ENCODE assay signal across 8 cellular contexts in the genomic region with DNA sequence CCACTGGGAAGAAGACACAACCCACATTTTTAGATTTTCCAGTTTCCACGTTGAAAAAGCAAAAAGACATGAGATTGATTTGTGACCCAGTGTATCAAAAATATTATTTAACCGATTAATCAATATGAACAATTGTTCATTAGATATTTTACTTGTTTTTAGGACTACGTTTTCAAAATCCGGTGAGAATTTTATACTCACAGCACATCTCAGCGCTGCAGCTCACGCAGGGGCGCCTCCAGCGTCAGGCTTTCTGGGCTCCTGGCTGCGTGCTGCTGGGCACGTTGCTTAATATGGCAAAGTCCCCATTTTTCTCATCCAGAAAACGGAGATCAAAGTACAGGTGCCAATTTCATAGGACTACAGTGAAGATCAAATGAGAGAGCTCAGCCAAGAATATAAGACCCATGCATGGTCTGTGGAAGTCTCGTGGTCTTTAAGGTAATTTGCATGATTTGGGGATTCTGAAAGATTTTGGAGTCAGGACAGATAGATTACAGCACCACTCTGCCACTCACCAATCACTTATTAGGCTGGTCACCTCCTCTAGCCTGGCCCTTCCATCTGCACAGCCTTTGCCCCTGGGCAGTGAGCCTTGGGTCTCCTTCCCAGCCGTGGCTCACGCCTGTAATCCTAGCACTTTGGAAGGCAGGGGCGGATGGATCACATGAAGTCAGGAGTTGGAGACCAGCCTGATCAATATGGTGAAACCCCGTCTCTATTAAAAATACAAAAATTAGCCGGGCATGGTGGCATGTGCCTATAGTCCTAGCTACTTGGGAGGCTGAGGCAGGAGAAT. TPM values are rescaled to one million over a fixed set of nuclear protein-coding genes. Genes with fewer than 3 reads are reported as not detected.
DNase-seq lines count a peak whose midpoint lies in the region; ATAC-seq and TF ChIP-seq lines count a peak whose summit lies in the region.

No MANE protein-coding gene starts in this region.

- H3K9me3 Mint-ChIP-seq in endothelial cell (ENCODE audit: unreplicated experiment) = no peaks in the 10 kb centered on the region
- no peaks in the 10 kb centered on the region for H3K9me3 Mint-ChIP-seq in naive thymus-derived CD8-positive, alpha-beta T cell

- H3K27ac Mint-ChIP-seq in endothelial cell (ENCODE audit: unreplicated experiment) = peak overlapping the region; percentile 36
- peak overlapping the region in 5 of 10 donors; percentile 25 to 64 (median 40) for H3K27ac Mint-ChIP-seq in naive thymus-derived CD8-positive, alpha-beta T cell

- peak in 1 of 2 donors; percentile 29 for ATAC-seq in naive thymus-derived CD8-positive, alpha-beta T cell
- ATAC-seq in HG03469 (IDR thresholded peaks at IDR 0.05; ENCODE audit: unreplicated experiment) = no peak

- peaks cover 8% of the 10 kb centered on the region for H3K4me1 Mint-ChIP-seq in endothelial cell (ENCODE audit: unreplicated experiment)
- H3K4me1 Mint-ChIP-seq in naive thymus-derived CD8-positive, alpha-beta T cell = peaks cover 5 to 20% (median 16%) of the 10 kb centered on the region in 4 donors

- DNase-seq in NCI-H510A treated with DMSO at 0.1 percent for 48 hours (lab: John Stamatoyannopoulos, UW) (peak; percentile 66), NCI-H510A (lab: John Stamatoyannopoulos, UW) (no peak), RPMI8226 (peak; percentile 44), endothelial cell (ENCODE audit: low spot score) (no peak), C1 segment of cervical spinal cord (lab: John Stamatoyannopoulos, UW) (no peak)
- no peak for DNase-seq in naive thymus-derived CD8-positive, alpha-beta T cell
- DNase-seq in activated CD4-positive, CD25-positive, alpha-beta regulatory T cell treated with anti-CD3 and anti-CD28 coated beads, Interleukin-2, amount 50 U/mL, for 72 hours = no peak

- H3K36me3 Mint-ChIP-seq in endothelial cell (ENCODE audit: low read depth, unreplicated experiment) = peaks cover 4% of the 10 kb centered on the region
- no peaks in the 10 kb centered on the region for H3K36me3 Mint-ChIP-seq in naive thymus-derived CD8-positive, alpha-beta T cell

- H3K27me3 Mint-ChIP-seq in endothelial cell (ENCODE audit: unreplicated experiment) = peaks cover 6% of the 10 kb centered on the region
- peaks cover 3 to 34% (median 18%) of the 10 kb centered on the region in 5 donors for H3K27me3 Mint-ChIP-seq in naive thymus-derived CD8-positive, alpha-beta T cell

- peak overlapping the region; percentile 84 for H3K4me3 Mint-ChIP-seq in endothelial cell (ENCODE audit: unreplicated experiment)
- peak overlapping the region; percentile 79 to 98 (median 90) for H3K4me3 Mint-ChIP-seq in naive thymus-derived CD8-positive, alpha-beta T cell

- POLR2A ChIA-PET in naive thymus-derived CD8-positive, alpha-beta T cell (lab: Charles Lee) = interaction anchor here (0.7 kb wide), 1 partner anchor 19 kb away, joined by 4 read pairs; no protein-coding TSS in a partner anchor

- no peak for TF ChIP-seq CTCF in endothelial cell (IDR thresholded peaks at IDR 0.05; ENCODE audit: unreplicated experiment)

RNA-seq across cellular contexts. Expression of a gene that starts 36.2 kb away (rescaled TPM):
- 16.3 TPM for total RNA-seq in endothelial cell (ENCODE audit: unreplicated experiment)
- 10 to 100 TPM; 40.5 to 42.8 TPM for total RNA-seq in naive thymus-derived CD8-positive, alpha-beta T cell
- 10 to 100 TPM; 33.7 to 47.5 (median 33.9) TPM for polyA plus RNA-seq in naive thymus-derived CD8-positive, alpha-beta T cell

RNA-seq across cellular contexts. Expression of a gene that starts 49.4 kb away (rescaled TPM):
- total RNA-seq in endothelial cell (ENCODE audit: unreplicated experiment) = 32.8 TPM
- total RNA-seq in naive thymus-derived CD8-positive, alpha-beta T cell = 10 to 100 TPM; 94.0 to 99.6 TPM
- 10 to 100 TPM; 58.4 to 96.7 (median 84.9) TPM for polyA plus RNA-seq in naive thymus-derived CD8-positive, alpha-beta T cell

Comparison
In these comparisons a context has a peak if more than half of its experiments do, and no peak if none do; other contexts are left out.
1. DNase-seq: peak in NCI-H510A treated with DMSO at 0.1 percent for 48 hours (single experiment) and RPMI8226 (single experiment); none in NCI-H510A (single experiment), endothelial cell (single experiment), naive thymus-derived CD8-positive, alpha-beta T cell (0 of 10), activated CD4-positive, CD25-positive, alpha-beta regulatory T cell treated with anti-CD3 and anti-CD28 coated beads, Interleukin-2, amount 50 U/mL, for 72 hours (single experiment) and C1 segment of cervical spinal cord (0 of 14).